Comparison of ENCODE assay signal across 9 cellular contexts in the genomic region with DNA sequence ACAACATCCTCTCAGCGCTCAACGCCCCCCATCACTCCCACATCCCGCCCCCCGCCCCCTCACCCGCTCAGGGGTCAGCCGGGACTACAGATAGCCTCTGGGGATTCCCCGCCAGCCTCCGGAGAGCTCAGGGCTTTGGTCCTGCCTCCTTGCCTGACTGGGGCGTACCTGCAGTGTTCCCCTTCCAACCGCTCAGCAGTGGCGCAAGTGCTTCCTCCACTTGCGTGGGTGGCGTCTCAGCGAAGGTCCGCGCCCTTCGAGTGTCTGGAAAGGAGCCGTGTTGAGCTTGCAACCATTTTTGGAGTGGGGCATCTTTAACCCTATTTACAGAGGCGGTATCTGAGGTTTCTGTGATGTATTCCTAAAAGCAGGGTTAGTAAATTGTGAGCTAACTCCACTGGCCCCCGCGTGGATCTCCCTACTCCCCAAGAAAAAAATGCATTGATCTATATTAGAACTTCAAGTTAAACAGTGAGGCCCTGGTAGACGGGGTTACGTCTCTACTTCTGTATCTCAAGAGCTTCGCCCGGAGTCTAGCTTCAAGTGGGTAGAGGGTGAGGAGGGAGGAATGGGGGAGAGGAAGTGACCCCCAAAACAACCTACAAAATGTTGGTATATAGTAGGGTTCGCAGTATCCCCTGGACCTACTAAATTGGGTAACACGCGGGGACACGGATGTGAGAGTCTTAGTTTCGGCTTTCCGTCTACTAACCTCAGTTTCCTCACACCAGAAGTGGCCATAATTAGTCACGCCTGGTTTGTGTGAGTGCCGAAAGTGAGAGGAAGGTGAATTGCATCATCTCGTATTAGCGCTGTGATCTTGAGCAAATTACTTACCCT. TPM values are rescaled to one million over a fixed set of nuclear protein-coding genes. Genes with fewer than 3 reads are reported as not detected.
A peak's percentile ranks its signal among the peaks of the same experiment; 100 is the strongest.
DNase-seq lines count a peak whose midpoint lies in the region; ATAC-seq, FAIRE-seq and TF ChIP-seq lines count a peak whose summit lies in the region.
"Had no signal": no experiment of that assay in that cellular context is flagged by ENCODE, and none has a peak within 500 bp of the region (broad histone marks: within the 10 kb centered on the region; RNA-seq: fewer than 3 reads in every experiment).

No MANE protein-coding gene starts in this region.

- H3K36me3 ChIP-seq in DOHH2 (ENCODE audit: control insufficient read depth, low read length) (no peaks in the 10 kb centered on the region), kidney (ENCODE audit: control insufficient read depth in 1 of 2, insufficient read depth in 2 of 2, low read length in 2 of 2) (no peaks in the 10 kb centered on the region)

- peaks cover 3% of the 10 kb centered on the region for H3K9me3 Mint-ChIP-seq in stimulated activated memory B cell treated with anti-CD40 and anti-IgM and Interleukin-4, amounts not matched to agents 10 μg/mL and 1 μg/mL and 100 μg/mL, for 72 hours

- peak; percentile 28 for DNase-seq in UCSD-AML1 (lab: John Stamatoyannopoulos, UW; ENCODE audit: unreplicated experiment)
- no peak for DNase-seq in activated gamma-delta T cell treated with Interleukin-2 at 50 U/mL for 16 hours
- no peak for DNase-seq in A172 (ENCODE audit: low spot score)
- no peak for DNase-seq in kidney

- ATAC-seq in GM19328 (IDR thresholded peaks at IDR 0.05; ENCODE audit: unreplicated experiment) (peak; percentile 66), HG03135 (IDR thresholded peaks at IDR 0.05; ENCODE audit: unreplicated experiment) (peak; percentile 64)
- peak; percentile 55 for ATAC-seq in stimulated activated memory B cell treated with anti-CD40 and anti-IgM and Interleukin-4, amounts not matched to agents 10 μg/mL and 1 μg/mL and 100 μg/mL, for 72 hours

- H4K20me1 ChIP-seq in DOHH2 (ENCODE audit: control insufficient read depth, insufficient read depth, low read depth, low read length) = no peaks in the 10 kb centered on the region

- peaks cover 3% of the 10 kb centered on the region; the same call in 1 of the 2 replicates for H3K9me3 ChIP-seq in DOHH2 (ENCODE audit: control insufficient read depth, insufficient read depth, low read length)
- peaks cover 7 to 11% of the 10 kb centered on the region in 2 donors for H3K9me3 ChIP-seq in kidney (ENCODE audit: control insufficient read depth in 1 of 2, low read length in 2 of 2)

- FAIRE-seq in kidney (lab: Jason Lieb, UNC) = no peak

- H3K9me2 ChIP-seq in DOHH2 (replicated peaks; ENCODE audit: control insufficient read depth, low read length) = no peaks in the 10 kb centered on the region

- peaks cover 29% of the 10 kb centered on the region for H3K4me1 Mint-ChIP-seq in stimulated activated memory B cell treated with anti-CD40 and anti-IgM and Interleukin-4, amounts not matched to agents 10 μg/mL and 1 μg/mL and 100 μg/mL, for 72 hours

- H3K27me3 ChIP-seq in DOHH2 (ENCODE audit: control insufficient read depth, low read length) = peaks cover 60% of the 10 kb centered on the region

- H3K27ac ChIP-seq in DOHH2 (ENCODE audit: low read depth, low read length) (no peak overlapping the region), kidney (ENCODE audit: low read depth in 2 of 2, low read length in 2 of 2) (no peak overlapping the region)

- H3F3A ChIP-seq in DOHH2 (ENCODE audit: control insufficient read depth, insufficient read depth) = no peaks in the 10 kb centered on the region

- H3K4me3 ChIP-seq in DOHH2 (ENCODE audit: low read length) (peak overlapping the region; percentile 20), kidney (ENCODE audit: low read length in 2 of 2) (no peak overlapping the region)

- no peak for TF ChIP-seq CTCF in DOHH2 (IDR thresholded peaks at IDR 0.05; ENCODE audit: low read depth, low read length, poor library complexity, severe bottlenecking)
- no peak for TF ChIP-seq CTCF in kidney (IDR thresholded peaks at IDR 0.05; ENCODE audit: borderline replicate concordance, extremely low read depth, insufficient read depth)

- peaks cover 93% of the 10 kb centered on the region for H3K27me3 Mint-ChIP-seq in stimulated activated memory B cell treated with anti-CD40 and anti-IgM and Interleukin-4, amounts not matched to agents 10 μg/mL and 1 μg/mL and 100 μg/mL, for 72 hours

- H3K9ac ChIP-seq in kidney (ENCODE audit: low read length in 2 of 2) = no peak overlapping the region

- peak overlapping the region; percentile 46 for H3K4me3 Mint-ChIP-seq in stimulated activated memory B cell treated with anti-CD40 and anti-IgM and Interleukin-4, amounts not matched to agents 10 μg/mL and 1 μg/mL and 100 μg/mL, for 72 hours
- H3K4me3 Mint-ChIP-seq: nephron had no signal

- H3K4me2 ChIP-seq in DOHH2 (ENCODE audit: low read length) = peak overlapping the region; percentile 44

- H3K79me2 ChIP-seq in DOHH2 (ENCODE audit: control insufficient read depth, low read length) = no peaks in the 10 kb centered on the region

- H3K36me3 Mint-ChIP-seq in stimulated activated memory B cell treated with anti-CD40 and anti-IgM and Interleukin-4, amounts not matched to agents 10 μg/mL and 1 μg/mL and 100 μg/mL, for 72 hours = no peaks in the 10 kb centered on the region

- no peak overlapping the region for H3K27ac Mint-ChIP-seq in stimulated activated memory B cell treated with anti-CD40 and anti-IgM and Interleukin-4, amounts not matched to agents 10 μg/mL and 1 μg/mL and 100 μg/mL, for 72 hours
- H3K27ac Mint-ChIP-seq: nephron had no signal

- peaks cover 18% of the 10 kb centered on the region for H3K4me1 ChIP-seq in DOHH2 (ENCODE audit: control insufficient read depth, low read length)
- H3K4me1 ChIP-seq in kidney (ENCODE audit: control insufficient read depth in 1 of 2, insufficient read depth in 1 of 2, low read depth in 1 of 2, low read length in 2 of 2) = peaks cover 0 to 4% of the 10 kb centered on the region in 2 donors

- intact Hi-C loops in kidney (cut with DNase I) = no loop called here

RNA-seq across cellular contexts. Expression of a gene that starts 16.1 kb away (rescaled TPM):
- 0.03 and 0.55 TPM in 2 replicates for total RNA-seq in A172 (2014; rRNA removed; shearing (Covaris generic))
- total RNA-seq in kidney = not detected
- 0.17 TPM for polyA plus RNA-seq in kidney (ENCODE audit: insufficient read depth, low read depth, low replicate concordance)

RNA-seq across cellular contexts. Expression of a gene that starts 44.1 kb away (rescaled TPM):
- total RNA-seq in A172 (2014; rRNA removed; shearing (Covaris generic)) = 26.5 and 34.8 TPM in 2 replicates
- 16.2 TPM for total RNA-seq in kidney
- 19.1 TPM for polyA plus RNA-seq in kidney (ENCODE audit: insufficient read depth, low read depth, low replicate concordance)
